Comparison of ENCODE assay signal across 8 cellular contexts in genomic region chr17:68897557-68897956, GRCh38. TPM values are rescaled to one million over a fixed set of nuclear protein-coding genes. Genes with fewer than 3 reads are reported as not detected.
"Had no signal": no experiment of that assay in that cellular context is flagged by ENCODE, and none has a peak within 500 bp of the region (broad histone marks: within the 10 kb centered on the region; RNA-seq: fewer than 3 reads in every experiment).

No MANE protein-coding gene starts in this region.

- H3K27ac Mint-ChIP-seq: IgD-negative memory B cell had no signal

- H3K4me3 Mint-ChIP-seq: IgD-negative memory B cell had no signal

- H3K4me1 Mint-ChIP-seq: IgD-negative memory B cell had no signal

- H3K27ac ChIP-seq: HL-60, KMS-11 had no signal

- DNase-seq: IMR-90, KBM-7, KG1 had no signal

- H3K9ac ChIP-seq: KMS-11 had no signal

- H3K4me2 ChIP-seq: KMS-11 had no signal

RNA-seq across cellular contexts. Expression of gene ABCA8, which starts 57.6 kb away (rescaled TPM):
- total RNA-seq: HT-29, HT1080 had no signal
- polyA plus RNA-seq: IgD-negative memory B cell had no signal
